8 cellular contexts compared by ENCODE assay signal in the genomic region with DNA sequence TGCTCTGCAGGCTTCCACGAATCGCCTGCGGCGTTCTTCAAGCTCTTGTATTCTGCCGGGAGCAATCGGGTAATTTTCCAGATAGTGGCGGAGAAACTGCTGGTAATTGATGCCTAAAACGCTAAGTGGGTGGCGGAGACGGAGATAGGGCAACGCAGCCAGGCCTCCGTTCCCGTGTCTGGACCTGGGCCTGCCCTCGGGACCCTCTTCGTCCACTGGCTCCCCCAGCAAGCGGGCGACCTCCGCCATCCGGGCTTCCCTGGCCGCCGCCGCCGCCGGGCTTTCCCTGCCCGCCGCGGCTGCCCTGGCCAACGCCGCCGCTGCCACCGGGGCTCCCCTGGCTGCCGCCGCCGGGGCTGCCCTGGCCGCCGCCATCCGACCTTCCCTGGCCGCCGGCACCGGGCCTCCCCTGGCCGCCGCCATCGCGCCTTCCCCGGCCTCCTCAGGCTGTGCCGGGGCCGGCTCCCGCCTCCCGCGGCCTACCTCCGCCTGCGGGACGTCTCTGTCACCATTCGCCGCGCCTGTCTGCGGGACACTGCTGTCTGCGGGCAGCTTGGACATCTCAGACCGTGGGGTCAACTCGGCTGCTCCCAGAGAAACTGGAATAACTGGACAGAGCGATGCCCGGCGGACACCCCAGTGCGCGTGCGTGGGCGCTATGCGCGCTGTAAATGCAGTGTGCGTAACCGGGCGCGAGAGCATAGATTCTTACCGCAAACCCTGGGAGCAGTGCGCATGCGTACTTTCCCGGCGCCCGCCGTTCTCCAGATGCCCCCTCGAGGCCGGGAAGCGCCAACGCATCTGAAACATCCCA. TPM values are rescaled to one million over a fixed set of nuclear protein-coding genes. Genes with fewer than 3 reads are reported as not detected.
A peak's percentile ranks its signal among the peaks of the same experiment; 100 is the strongest.
DNase-seq lines count a peak whose midpoint lies in the region; ATAC-seq lines count a peak whose summit lies in the region.

EID2 (minus strand) TSS at position 643 of the 814 bp plus-strand sequence; CDS start at position 561, 82 bp downstream.

- POLR2A ChIA-PET in activated CD4-positive, alpha-beta T cell treated with anti-CD3 and anti-CD28 coated beads, Interleukin-2, amount 10 ng/mL, durations not matched to agents 7 days and 5 days (lab: Charles Lee): interaction anchor here (1.2 kb wide), 1 partner anchor 104 kb away, joined by 4 read pairs; the partner anchor contains the start of gene RPS16

- H3K27ac ChIP-seq in BLaER1: peak within 1 kb of the TSS; percentile 93

- peaks cover 64% of the 10 kb centered on the region for H3K4me1 Mint-ChIP-seq in activated CD4-positive, alpha-beta T cell treated with anti-CD3 and anti-CD28 coated beads, Interleukin-2, amount 10 ng/mL, durations not matched to agents 7 days and 5 days

- peak within 1 kb of the TSS; percentile 94 for H3K27ac Mint-ChIP-seq in activated CD4-positive, alpha-beta T cell treated with anti-CD3 and anti-CD28 coated beads, Interleukin-2, amount 10 ng/mL, durations not matched to agents 7 days and 5 days

- H3K9me3 ChIP-seq in BLaER1: no peaks in the 10 kb centered on the region

- peak within 1 kb of the TSS; percentile 83 for H3K4me2 ChIP-seq in BLaER1

- CTCF ChIA-PET in activated CD4-positive, alpha-beta T cell treated with anti-CD3 and anti-CD28 coated beads, Interleukin-2, amount 10 ng/mL, durations not matched to agents 7 days and 5 days (lab: Charles Lee): interaction anchor here (0.6 kb wide), 1 partner anchor 782 kb away, joined by 3 read pairs; no protein-coding TSS in a partner anchor

- DNase-seq in GM19240 (ENCODE audit: insufficient read length, low spot score) (peak; percentile 78), NCI-H526 treated with DMSO at 0.1 percent for 48 hours (lab: John Stamatoyannopoulos, UW) (peak; percentile 95), dedifferentiated amniotic fluid mesenchymal stem cell (ENCODE audit: extremely low spot score) (peak; percentile 94), left kidney (ENCODE audit: low read depth, low spot score) (peak; percentile 97)
- peak; percentile 94 for DNase-seq in activated CD4-positive, alpha-beta T cell treated with anti-CD3 and anti-CD28 coated beads, Interleukin-2, amount 10 ng/mL, durations not matched to agents 7 days and 5 days
- DNase-seq in stimulated activated CD4-positive, alpha-beta T cell treated with anti-CD3 and anti-CD28 coated beads, Interleukin-2, amount 100 ng/mL, for 24 hours: peak; percentile 95 to 96

- peaks cover 8% of the 10 kb centered on the region; the same call in 1 of the 2 replicates for H3K36me3 ChIP-seq in BLaER1

- H3K9ac ChIP-seq in BLaER1: peak within 1 kb of the TSS; percentile 95

- H3K27me3 Mint-ChIP-seq in activated CD4-positive, alpha-beta T cell treated with anti-CD3 and anti-CD28 coated beads, Interleukin-2, amount 10 ng/mL, durations not matched to agents 7 days and 5 days: no peaks in the 10 kb centered on the region

- H3K36me3 Mint-ChIP-seq in activated CD4-positive, alpha-beta T cell treated with anti-CD3 and anti-CD28 coated beads, Interleukin-2, amount 10 ng/mL, durations not matched to agents 7 days and 5 days (ENCODE audit: low read depth): peaks cover 10% of the 10 kb centered on the region

- no peaks in the 10 kb centered on the region for H3K9me3 Mint-ChIP-seq in activated CD4-positive, alpha-beta T cell treated with anti-CD3 and anti-CD28 coated beads, Interleukin-2, amount 10 ng/mL, durations not matched to agents 7 days and 5 days

- H4K20me1 ChIP-seq in BLaER1: peaks cover 36% of the 10 kb centered on the region

- peak within 1 kb of the TSS; percentile 83 for H3K4me3 ChIP-seq in BLaER1

- H3K27me3 ChIP-seq in BLaER1: no peaks in the 10 kb centered on the region

- peaks cover 25% of the 10 kb centered on the region for H3K4me1 ChIP-seq in BLaER1

- peak within 1 kb of the TSS; percentile 97 for H3K4me3 Mint-ChIP-seq in activated CD4-positive, alpha-beta T cell treated with anti-CD3 and anti-CD28 coated beads, Interleukin-2, amount 10 ng/mL, durations not matched to agents 7 days and 5 days

- ATAC-seq in HG03520 (IDR thresholded peaks at IDR 0.05; ENCODE audit: unreplicated experiment): peak; percentile 84

RNA-seq across cellular contexts. Expression of gene EID2, which starts in this region (rescaled TPM):
- 10 to 100 TPM; 17.2 to 20.3 TPM for total RNA-seq in activated CD4-positive, alpha-beta T cell treated with anti-CD3 and anti-CD28 coated beads, Interleukin-2, amount 10 ng/mL, durations not matched to agents 7 days and 5 days

Comparison
In these comparisons a context has a peak if more than half of its experiments do, and no peak if none do; other contexts are left out.
1. Peak in every context shown above with its lines: DNase-seq, ATAC-seq, H3K4me3 ChIP-seq and H3K27ac ChIP-seq.